1 cellular context compared by ENCODE assay signal in genomic region chr4:8143392-8144140, GRCh38.
TF ChIP-seq lines count a peak whose summit lies in the region.

No MANE protein-coding gene starts in this region.

TF ChIP-seq in HepG2, 621 proteins besides CTCF, POLR2A, EP300 and RAD21:
- TF ChIP-seq MNT (IDR thresholded peaks at IDR 0.05) (no peak), ZFP36 (IDR thresholded peaks at IDR 0.05; ENCODE audit: borderline replicate concordance, low read depth, low read length, partially characterized antibody) (peak; percentile 88), ZMYM3 (CRISPR knock-in tag; IDR thresholded peaks at IDR 0.05) (0 out of 2 replicates have a peak, but pooled peaks have one; percentile 29)
